1 cellular context compared by ENCODE assay signal in the genomic region with DNA sequence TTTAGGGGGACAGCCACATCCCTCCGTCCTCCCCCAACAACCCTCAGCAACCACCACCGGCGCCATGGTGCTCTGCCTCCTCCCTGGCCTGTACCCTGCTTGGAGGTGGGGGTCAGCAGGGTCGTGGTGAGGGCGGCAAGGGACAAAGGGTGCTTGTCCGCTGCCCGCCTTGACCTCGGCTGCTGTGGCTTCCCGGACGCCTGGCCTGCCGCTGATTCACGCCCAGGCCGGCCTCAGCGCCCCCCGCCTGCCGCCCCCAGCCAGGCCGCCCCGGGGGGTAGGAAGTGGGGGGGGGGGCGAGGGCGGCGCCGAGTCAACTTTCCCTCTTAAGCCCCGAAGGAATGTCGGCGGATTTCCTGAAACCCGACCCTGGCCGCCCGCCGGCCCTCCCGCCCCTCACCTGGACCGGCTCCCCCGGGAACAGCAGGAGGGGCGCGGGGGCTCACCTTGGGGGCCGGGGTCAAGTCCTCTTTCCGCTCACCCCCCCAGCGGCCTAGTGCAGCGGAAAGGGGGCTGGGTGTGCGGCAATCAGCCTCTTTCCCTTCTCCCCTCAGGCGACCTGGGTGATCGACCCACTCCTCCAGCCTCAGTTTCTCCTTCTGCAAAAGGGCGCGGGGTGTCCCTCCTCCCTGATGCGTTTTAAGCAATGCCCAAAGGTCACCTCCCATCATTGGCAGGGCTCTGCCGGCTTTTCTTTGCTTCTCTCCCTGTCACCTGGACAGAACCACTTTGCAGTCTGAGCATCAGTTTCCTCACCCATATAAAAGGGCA.
A peak's percentile ranks its signal among the peaks of the same experiment; 100 is the strongest.
TF ChIP-seq lines count a peak whose summit lies in the region.

No MANE protein-coding gene starts in this region.

TF ChIP-seq in K562, 482 proteins besides CTCF, POLR2A, EP300 and RAD21:
- TF ChIP-seq EZH2 (IDR thresholded peaks at IDR 0.05; ENCODE audit: borderline replicate concordance, low read depth, low read length) (peak; percentile 91; the same call in 1 of the 2 replicates), RUNX1 (IDR thresholded peaks at IDR 0.05; ENCODE audit: low read depth) (no peak), RBBP5 (IDR thresholded peaks at IDR 0.05; ENCODE audit: borderline replicate concordance, insufficient read depth, low read length, poor library complexity, severe bottlenecking) (no peak), SNIP1 (IDR thresholded peaks at IDR 0.05; ENCODE audit: low read depth) (no peak)
- TF ChIP-seq, protein P1, sequence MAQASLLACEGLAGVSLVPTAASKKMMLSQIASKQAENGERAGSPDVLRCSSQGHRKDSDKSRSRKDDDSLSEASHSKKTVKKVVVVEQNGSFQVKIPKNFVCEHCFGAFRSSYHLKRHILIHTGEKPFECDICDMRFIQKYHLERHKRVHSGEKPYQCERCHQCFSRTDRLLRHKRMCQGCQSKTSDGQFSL (CRISPR knock-in tag; IDR thresholded peaks at IDR 0.05), result 0 out of 2 replicates have a peak, but pooled peaks have one; percentile 24
- TF ChIP-seq, protein P1 (tag; IDR thresholded peaks at IDR 0.05), result no peak
- TF ChIP-seq, protein P2, sequence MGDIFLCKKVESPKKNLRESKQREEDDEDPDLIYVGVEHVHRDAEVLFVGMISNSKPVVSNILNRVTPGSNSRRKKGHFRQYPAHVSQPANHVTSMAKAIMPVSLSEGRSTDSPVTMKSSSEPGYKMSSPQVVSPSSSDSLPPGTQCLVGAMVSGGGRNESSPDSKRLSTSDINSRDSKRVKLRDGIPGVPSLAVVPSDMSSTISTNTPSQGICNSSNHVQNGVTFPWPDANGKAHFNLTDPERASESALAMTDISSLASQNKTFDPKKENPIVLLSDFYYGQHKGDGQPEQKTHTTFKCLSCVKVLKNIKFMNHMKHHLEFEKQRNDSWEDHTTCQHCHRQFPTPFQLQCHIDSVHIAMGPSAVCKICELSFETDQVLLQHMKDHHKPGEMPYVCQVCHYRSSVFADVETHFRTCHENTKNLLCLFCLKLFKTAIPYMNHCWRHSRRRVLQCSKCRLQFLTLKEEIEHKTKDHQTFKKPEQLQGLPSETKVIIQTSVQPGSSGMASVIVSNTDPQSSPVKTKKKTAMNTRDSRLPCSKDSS (IDR thresholded peaks at IDR 0.05; ENCODE audit: low read depth, partially characterized antibody), result no peak
- TF ChIP-seq, protein P3, sequence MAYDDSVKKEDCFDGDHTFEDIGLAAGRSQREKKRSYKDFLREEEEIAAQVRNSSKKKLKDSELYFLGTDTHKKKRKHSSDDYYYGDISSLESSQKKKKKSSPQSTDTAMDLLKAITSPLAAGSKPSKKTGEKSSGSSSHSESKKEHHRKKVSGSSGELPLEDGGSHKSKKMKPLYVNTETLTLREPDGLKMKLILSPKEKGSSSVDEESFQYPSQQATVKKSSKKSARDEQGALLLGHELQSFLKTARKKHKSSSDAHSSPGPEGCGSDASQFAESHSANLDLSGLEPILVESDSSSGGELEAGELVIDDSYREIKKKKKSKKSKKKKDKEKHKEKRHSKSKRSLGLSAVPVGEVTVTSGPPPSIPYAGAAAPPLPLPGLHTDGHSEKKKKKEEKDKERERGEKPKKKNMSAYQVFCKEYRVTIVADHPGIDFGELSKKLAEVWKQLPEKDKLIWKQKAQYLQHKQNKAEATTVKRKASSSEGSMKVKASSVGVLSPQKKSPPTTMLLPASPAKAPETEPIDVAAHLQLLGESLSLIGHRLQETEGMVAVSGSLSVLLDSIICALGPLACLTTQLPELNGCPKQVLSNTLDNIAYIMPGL (CRISPR knock-in tag; IDR thresholded peaks at IDR 0.05), result no peak
